In genomic region chr19:14433454-14434156, GRCh38 we compare ENCODE assay signal across 8 cellular contexts. TPM values are rescaled to one million over a fixed set of nuclear protein-coding genes. Genes with fewer than 3 reads are reported as not detected.
DNase-seq lines count a peak whose midpoint lies in the region; ATAC-seq and TF ChIP-seq lines count a peak whose summit lies in the region.

No MANE protein-coding gene starts in this region.

- peak overlapping the region in 7 of 8 donors; percentile 76 to 97 (median 91) for H3K27ac Mint-ChIP-seq in CD8-positive, alpha-beta memory T cell

- H3K4me3 Mint-ChIP-seq in CD8-positive, alpha-beta memory T cell = peak overlapping the region; percentile 67 to 92 (median 85)

- no peaks in the 10 kb centered on the region for H3K9me3 Mint-ChIP-seq in CD8-positive, alpha-beta memory T cell

- H3K4me3 ChIP-seq in CD8-positive, alpha-beta memory T cell (ENCODE audit: low read length) = peak overlapping the region; percentile 47
- peak overlapping the region; percentile 72 for H3K4me3 ChIP-seq in RWPE2 (ENCODE audit: severe bottlenecking)

- CTCF ChIA-PET in CD8-positive, alpha-beta memory T cell (lab: Charles Lee) = interaction anchor here (0.6 to 2.4 kb wide), 4 partner anchors 13 to 47 kb away, joined by 3 to 14 read pairs (median 5); no protein-coding TSS in a partner anchor

- peak; percentile 29 for ATAC-seq in HG03175 (IDR thresholded peaks at IDR 0.05; ENCODE audit: unreplicated experiment)
- peak; percentile 32; the same call in 2 of the 3 replicates for ATAC-seq in RWPE2 (ENCODE audit: low read depth)

- H3K27me3 Mint-ChIP-seq in CD8-positive, alpha-beta memory T cell = peaks cover 0 to 1% of the 10 kb centered on the region in 2 donors

- H3K27me3 ChIP-seq in CD8-positive, alpha-beta memory T cell (ENCODE audit: insufficient read depth, low read length, poor library complexity, severe bottlenecking) = no peaks in the 10 kb centered on the region
- H3K27me3 ChIP-seq in RWPE2 (ENCODE audit: insufficient read depth, poor library complexity, severe bottlenecking) = no peaks in the 10 kb centered on the region

- DNase-seq in CD8-positive, alpha-beta memory T cell = peak; percentile 33 to 75 (median 52)
- DNase-seq in RWPE2 (ENCODE audit: low spot score) (no peak), astrocyte of the hippocampus (ENCODE audit: low read depth, low spot score) (peak; percentile 22), iPS-NIHi11 (ENCODE audit: low spot score) (peak; percentile 59), pons (ENCODE audit: low spot score) (no peak), inferior parietal cortex (ENCODE audit: extremely low spot score) (no peak)
- DNase-seq in stimulated activated CD4-positive, alpha-beta T cell treated with anti-CD3 and anti-CD28 coated beads, Interleukin-15, amount 100 ng/mL, for 24 hours = peak; percentile 57

- POLR2A ChIA-PET in CD8-positive, alpha-beta memory T cell (lab: Charles Lee) = interaction anchor here (0.6 to 1.8 kb wide), 8 partner anchors 12 to 83 kb away, joined by 3 to 11 read pairs (median 4); partner anchors contain the start of gene DDX39A

- peaks cover 0 to 3% (median 0%) of the 10 kb centered on the region in 3 donors for H3K36me3 Mint-ChIP-seq in CD8-positive, alpha-beta memory T cell

- no peak for TF ChIP-seq CTCF in RWPE2 (IDR thresholded peaks at IDR 0.05; ENCODE audit: poor library complexity, severe bottlenecking)

- H3K4me1 ChIP-seq in CD8-positive, alpha-beta memory T cell (ENCODE audit: insufficient read depth, low read length) = peaks cover 41% of the 10 kb centered on the region
- H3K4me1 ChIP-seq in RWPE2 (ENCODE audit: insufficient read depth, poor library complexity, severe bottlenecking) = peaks cover 10% of the 10 kb centered on the region

- no peaks in the 10 kb centered on the region for H3K9me3 ChIP-seq in CD8-positive, alpha-beta memory T cell (ENCODE audit: low read length)
- H3K9me3 ChIP-seq in RWPE2 (ENCODE audit: severe bottlenecking) = no peaks in the 10 kb centered on the region

- H3K36me3 ChIP-seq in CD8-positive, alpha-beta memory T cell (ENCODE audit: insufficient read depth, low read length) = no peaks in the 10 kb centered on the region
- peaks cover 5% of the 10 kb centered on the region; the same call in 1 of the 2 replicates for H3K36me3 ChIP-seq in RWPE2 (ENCODE audit: low read depth)

- H3K4me1 Mint-ChIP-seq in CD8-positive, alpha-beta memory T cell = peaks cover 34 to 52% (median 46%) of the 10 kb centered on the region in 3 donors

- peak overlapping the region; percentile 74 for H3K27ac ChIP-seq in CD8-positive, alpha-beta memory T cell (ENCODE audit: low read depth, low read length)
- no peak overlapping the region for H3K27ac ChIP-seq in RWPE2 (ENCODE audit: poor library complexity, severe bottlenecking)

RNA-seq across cellular contexts. Expression of gene PKN1, which starts 0.5 kb away (rescaled TPM):
- total RNA-seq in CD8-positive, alpha-beta memory T cell = 100 to 1,000 TPM; 177 to 205 TPM
- polyA plus RNA-seq in CD8-positive, alpha-beta memory T cell = 86.6 TPM

RNA-seq across cellular contexts. Expression of gene DDX39A, which starts 14.5 kb away (rescaled TPM):
- 100 to 1,000 TPM; 298 to 302 TPM for total RNA-seq in CD8-positive, alpha-beta memory T cell
- 110 TPM for polyA plus RNA-seq in CD8-positive, alpha-beta memory T cell

RNA-seq across cellular contexts. Expression of gene PTGER1, which starts 41.5 kb away (rescaled TPM):
- total RNA-seq in CD8-positive, alpha-beta memory T cell = not detected
- not detected for polyA plus RNA-seq in CD8-positive, alpha-beta memory T cell

RNA-seq across cellular contexts. Expression of gene ADGRE5, which starts 52.4 kb away (rescaled TPM):
- total RNA-seq in CD8-positive, alpha-beta memory T cell = 100 to 1,000 TPM; 231 to 233 TPM
- polyA plus RNA-seq in CD8-positive, alpha-beta memory T cell = 311 TPM

Comparison
In these comparisons a context has a peak if more than half of its experiments do, and no peak if none do; other contexts are left out.
1. DNase-seq: peak in CD8-positive, alpha-beta memory T cell (5 of 5), astrocyte of the hippocampus (single experiment), iPS-NIHi11 (single experiment) and stimulated activated CD4-positive, alpha-beta T cell treated with anti-CD3 and anti-CD28 coated beads, Interleukin-15, amount 100 ng/mL, for 24 hours (single experiment); none in RWPE2 (single experiment), pons (single experiment) and inferior parietal cortex (single experiment).